ENCODE assay signal across 2 cellular contexts in the genomic region with DNA sequence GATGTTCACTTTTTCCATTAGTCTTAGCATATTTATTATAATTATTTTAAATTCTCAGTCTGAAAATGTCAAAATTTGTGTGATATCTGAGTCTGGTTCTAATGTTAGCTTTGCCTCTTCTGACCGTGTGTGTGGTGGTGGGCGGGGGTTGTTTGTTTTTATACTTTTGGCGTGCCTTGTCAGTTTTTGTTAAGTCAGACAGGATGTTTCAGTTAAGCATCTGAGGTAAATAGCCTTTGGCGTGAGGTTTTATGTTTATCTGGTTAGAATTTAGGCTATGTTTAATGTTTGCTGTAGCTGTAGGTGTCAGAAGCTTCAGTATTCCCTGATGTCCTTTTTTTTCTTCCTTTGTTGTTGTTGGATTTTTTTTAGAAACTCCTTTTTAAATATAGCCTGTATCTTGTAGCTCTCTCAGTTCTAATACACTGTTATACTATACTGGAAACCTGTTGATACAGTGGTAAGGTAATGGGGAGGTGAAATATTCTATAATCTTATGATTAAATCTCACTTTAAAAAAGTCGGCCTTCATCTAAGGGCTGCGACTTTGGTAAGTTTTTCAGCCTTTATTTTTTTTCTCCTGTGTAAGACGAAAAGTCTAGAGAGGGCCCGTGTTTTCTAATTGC.
TF ChIP-seq lines count a peak whose summit lies in the region.

No MANE protein-coding gene starts in this region.

TF ChIP-seq in K562, 482 proteins besides CTCF, POLR2A, EP300 and RAD21 (continued from another document and continues in another):
- TF ChIP-seq, protein P1, sequence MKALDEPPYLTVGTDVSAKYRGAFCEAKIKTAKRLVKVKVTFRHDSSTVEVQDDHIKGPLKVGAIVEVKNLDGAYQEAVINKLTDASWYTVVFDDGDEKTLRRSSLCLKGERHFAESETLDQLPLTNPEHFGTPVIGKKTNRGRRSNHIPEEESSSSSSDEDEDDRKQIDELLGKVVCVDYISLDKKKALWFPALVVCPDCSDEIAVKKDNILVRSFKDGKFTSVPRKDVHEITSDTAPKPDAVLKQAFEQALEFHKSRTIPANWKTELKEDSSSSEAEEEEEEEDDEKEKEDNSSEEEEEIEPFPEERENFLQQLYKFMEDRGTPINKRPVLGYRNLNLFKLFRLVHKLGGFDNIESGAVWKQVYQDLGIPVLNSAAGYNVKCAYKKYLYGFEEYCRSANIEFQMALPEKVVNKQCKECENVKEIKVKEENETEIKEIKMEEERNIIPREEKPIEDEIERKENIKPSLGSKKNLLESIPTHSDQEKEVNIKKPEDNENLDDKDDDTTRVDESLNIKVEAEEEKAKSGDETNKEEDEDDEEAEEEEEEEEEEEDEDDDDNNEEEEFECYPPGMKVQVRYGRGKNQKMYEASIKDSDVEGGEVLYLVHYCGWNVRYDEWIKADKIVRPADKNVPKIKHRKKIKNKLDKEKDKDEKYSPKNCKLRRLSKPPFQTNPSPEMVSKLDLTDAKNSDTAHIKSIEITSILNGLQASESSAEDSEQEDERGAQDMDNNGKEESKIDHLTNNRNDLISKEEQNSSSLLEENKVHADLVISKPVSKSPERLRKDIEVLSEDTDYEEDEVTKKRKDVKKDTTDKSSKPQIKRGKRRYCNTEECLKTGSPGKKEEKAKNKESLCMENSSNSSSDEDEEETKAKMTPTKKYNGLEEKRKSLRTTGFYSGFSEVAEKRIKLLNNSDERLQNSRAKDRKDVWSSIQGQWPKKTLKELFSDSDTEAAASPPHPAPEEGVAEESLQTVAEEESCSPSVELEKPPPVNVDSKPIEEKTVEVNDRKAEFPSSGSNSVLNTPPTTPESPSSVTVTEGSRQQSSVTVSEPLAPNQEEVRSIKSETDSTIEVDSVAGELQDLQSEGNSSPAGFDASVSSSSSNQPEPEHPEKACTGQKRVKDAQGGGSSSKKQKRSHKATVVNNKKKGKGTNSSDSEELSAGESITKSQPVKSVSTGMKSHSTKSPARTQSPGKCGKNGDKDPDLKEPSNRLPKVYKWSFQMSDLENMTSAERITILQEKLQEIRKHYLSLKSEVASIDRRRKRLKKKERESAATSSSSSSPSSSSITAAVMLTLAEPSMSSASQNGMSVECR (CRISPR knock-in tag; IDR thresholded peaks at IDR 0.05) = no peak
- TF ChIP-seq DPF2 (IDR thresholded peaks at IDR 0.05) (peak; percentile 59; the same call in 1 of the 2 replicates), KDM1A (IDR thresholded peaks at IDR 0.05) (no peak), ZC3H8 (IDR thresholded peaks at IDR 0.05) (no peak), RBM22 (IDR thresholded peaks at IDR 0.05; ENCODE audit: low read depth, low read length, poor library complexity, severe bottlenecking) (no peak), ZNF311 (CRISPR knock-in tag; IDR thresholded peaks at IDR 0.05) (no peak), ADNP (tag; IDR thresholded peaks at IDR 0.05) (no peak), POLR2AphosphoS2 (IDR thresholded peaks at IDR 0.05; ENCODE audit: low read length) (no peak), PHTF2 (CRISPR knock-in tag; IDR thresholded peaks at IDR 0.05) (no peak), MIER1 (IDR thresholded peaks at IDR 0.05; ENCODE audit: low read depth) (no peak), ZNF239 (CRISPR knock-in tag; IDR thresholded peaks at IDR 0.05) (no peak), SAP30 (IDR thresholded peaks at IDR 0.05; ENCODE audit: borderline replicate concordance, insufficient read depth, low read depth, low read length, poor library complexity, severe bottlenecking) (no peak), NONO (IDR thresholded peaks at IDR 0.05; ENCODE audit: low read depth in 2 of 2, low read length in 1 of 2) (no peak)
- TF ChIP-seq, protein P2, sequence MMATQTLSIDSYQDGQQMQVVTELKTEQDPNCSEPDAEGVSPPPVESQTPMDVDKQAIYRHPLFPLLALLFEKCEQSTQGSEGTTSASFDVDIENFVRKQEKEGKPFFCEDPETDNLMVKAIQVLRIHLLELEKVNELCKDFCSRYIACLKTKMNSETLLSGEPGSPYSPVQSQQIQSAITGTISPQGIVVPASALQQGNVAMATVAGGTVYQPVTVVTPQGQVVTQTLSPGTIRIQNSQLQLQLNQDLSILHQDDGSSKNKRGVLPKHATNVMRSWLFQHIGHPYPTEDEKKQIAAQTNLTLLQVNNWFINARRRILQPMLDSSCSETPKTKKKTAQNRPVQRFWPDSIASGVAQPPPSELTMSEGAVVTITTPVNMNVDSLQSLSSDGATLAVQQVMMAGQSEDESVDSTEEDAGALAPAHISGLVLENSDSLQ (IDR thresholded peaks at IDR 0.05) = peak; percentile 32; the same call in 1 of the 2 replicates
- TF ChIP-seq, protein P3, sequence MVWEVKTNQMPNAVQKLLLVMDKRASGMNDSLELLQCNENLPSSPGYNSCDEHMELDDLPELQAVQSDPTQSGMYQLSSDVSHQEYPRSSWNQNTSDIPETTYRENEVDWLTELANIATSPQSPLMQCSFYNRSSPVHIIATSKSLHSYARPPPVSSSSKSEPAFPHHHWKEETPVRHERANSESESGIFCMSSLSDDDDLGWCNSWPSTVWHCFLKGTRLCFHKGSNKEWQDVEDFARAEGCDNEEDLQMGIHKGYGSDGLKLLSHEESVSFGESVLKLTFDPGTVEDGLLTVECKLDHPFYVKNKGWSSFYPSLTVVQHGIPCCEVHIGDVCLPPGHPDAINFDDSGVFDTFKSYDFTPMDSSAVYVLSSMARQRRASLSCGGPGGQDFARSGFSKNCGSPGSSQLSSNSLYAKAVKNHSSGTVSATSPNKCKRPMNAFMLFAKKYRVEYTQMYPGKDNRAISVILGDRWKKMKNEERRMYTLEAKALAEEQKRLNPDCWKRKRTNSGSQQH (CRISPR knock-in tag; IDR thresholded peaks at IDR 0.05) = no peak
- TF ChIP-seq, protein P4, sequence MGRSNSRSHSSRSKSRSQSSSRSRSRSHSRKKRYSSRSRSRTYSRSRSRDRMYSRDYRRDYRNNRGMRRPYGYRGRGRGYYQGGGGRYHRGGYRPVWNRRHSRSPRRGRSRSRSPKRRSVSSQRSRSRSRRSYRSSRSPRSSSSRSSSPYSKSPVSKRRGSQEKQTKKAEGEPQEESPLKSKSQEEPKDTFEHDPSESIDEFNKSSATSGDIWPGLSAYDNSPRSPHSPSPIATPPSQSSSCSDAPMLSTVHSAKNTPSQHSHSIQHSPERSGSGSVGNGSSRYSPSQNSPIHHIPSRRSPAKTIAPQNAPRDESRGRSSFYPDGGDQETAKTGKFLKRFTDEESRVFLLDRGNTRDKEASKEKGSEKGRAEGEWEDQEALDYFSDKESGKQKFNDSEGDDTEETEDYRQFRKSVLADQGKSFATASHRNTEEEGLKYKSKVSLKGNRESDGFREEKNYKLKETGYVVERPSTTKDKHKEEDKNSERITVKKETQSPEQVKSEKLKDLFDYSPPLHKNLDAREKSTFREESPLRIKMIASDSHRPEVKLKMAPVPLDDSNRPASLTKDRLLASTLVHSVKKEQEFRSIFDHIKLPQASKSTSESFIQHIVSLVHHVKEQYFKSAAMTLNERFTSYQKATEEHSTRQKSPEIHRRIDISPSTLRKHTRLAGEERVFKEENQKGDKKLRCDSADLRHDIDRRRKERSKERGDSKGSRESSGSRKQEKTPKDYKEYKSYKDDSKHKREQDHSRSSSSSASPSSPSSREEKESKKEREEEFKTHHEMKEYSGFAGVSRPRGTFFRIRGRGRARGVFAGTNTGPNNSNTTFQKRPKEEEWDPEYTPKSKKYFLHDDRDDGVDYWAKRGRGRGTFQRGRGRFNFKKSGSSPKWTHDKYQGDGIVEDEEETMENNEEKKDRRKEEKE (IDR thresholded peaks at IDR 0.05; ENCODE audit: borderline replicate concordance in 1 of 2, control insufficient read depth in 1 of 2, low read depth in 2 of 2, low read length in 1 of 2) = no peak

TF ChIP-seq in SK-N-SH treated with all-trans-retinoic acid at 6 μM for 48 hours, 23 proteins besides CTCF, POLR2A, EP300 and RAD21 (continued from another document):
- TF ChIP-seq, protein P5, sequence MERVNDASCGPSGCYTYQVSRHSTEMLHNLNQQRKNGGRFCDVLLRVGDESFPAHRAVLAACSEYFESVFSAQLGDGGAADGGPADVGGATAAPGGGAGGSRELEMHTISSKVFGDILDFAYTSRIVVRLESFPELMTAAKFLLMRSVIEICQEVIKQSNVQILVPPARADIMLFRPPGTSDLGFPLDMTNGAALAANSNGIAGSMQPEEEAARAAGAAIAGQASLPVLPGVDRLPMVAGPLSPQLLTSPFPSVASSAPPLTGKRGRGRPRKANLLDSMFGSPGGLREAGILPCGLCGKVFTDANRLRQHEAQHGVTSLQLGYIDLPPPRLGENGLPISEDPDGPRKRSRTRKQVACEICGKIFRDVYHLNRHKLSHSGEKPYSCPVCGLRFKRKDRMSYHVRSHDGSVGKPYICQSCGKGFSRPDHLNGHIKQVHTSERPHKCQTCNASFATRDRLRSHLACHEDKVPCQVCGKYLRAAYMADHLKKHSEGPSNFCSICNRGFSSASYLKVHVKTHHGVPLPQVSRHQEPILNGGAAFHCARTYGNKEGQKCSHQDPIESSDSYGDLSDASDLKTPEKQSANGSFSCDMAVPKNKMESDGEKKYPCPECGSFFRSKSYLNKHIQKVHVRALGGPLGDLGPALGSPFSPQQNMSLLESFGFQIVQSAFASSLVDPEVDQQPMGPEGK (CRISPR knock-in tag; IDR thresholded peaks at IDR 0.05; ENCODE audit: borderline replicate concordance) = no peak
- TF ChIP-seq ZNF70 (CRISPR knock-in tag; IDR thresholded peaks at IDR 0.05) (no peak), GLIS3 (CRISPR knock-in tag; IDR thresholded peaks at IDR 0.05) (no peak), ZNF8 (CRISPR knock-in tag; IDR thresholded peaks at IDR 0.05) (no peak), ZC3H10 (CRISPR knock-in tag; IDR thresholded peaks at IDR 0.05) (no peak), ARNTL (CRISPR knock-in tag; IDR thresholded peaks at IDR 0.05; ENCODE audit: borderline replicate concordance, low read depth) (no peak), OSR1 (CRISPR knock-in tag; IDR thresholded peaks at IDR 0.05) (no peak), TCF4 (CRISPR knock-in tag; IDR thresholded peaks at IDR 0.05; ENCODE audit: borderline replicate concordance) (no peak), BACH2 (CRISPR knock-in tag; IDR thresholded peaks at IDR 0.05; ENCODE audit: borderline replicate concordance) (no peak), ZFP3 (CRISPR knock-in tag; IDR thresholded peaks at IDR 0.05) (no peak), PPARA (CRISPR knock-in tag; IDR thresholded peaks at IDR 0.05; ENCODE audit: borderline replicate concordance) (no peak)
- TF ChIP-seq, protein P6, sequence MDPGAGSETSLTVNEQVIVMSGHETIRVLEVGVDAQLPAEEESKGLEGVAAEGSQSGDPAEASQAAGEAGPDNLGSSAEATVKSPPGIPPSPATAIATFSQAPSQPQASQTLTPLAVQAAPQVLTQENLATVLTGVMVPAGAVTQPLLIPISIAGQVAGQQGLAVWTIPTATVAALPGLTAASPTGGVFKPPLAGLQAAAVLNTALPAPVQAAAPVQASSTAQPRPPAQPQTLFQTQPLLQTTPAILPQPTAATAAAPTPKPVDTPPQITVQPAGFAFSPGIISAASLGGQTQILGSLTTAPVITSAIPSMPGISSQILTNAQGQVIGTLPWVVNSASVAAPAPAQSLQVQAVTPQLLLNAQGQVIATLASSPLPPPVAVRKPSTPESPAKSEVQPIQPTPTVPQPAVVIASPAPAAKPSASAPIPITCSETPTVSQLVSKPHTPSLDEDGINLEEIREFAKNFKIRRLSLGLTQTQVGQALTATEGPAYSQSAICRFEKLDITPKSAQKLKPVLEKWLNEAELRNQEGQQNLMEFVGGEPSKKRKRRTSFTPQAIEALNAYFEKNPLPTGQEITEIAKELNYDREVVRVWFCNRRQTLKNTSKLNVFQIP (CRISPR knock-in tag; IDR thresholded peaks at IDR 0.05; ENCODE audit: borderline replicate concordance, low read depth) = no peak
- TF ChIP-seq, protein P7, sequence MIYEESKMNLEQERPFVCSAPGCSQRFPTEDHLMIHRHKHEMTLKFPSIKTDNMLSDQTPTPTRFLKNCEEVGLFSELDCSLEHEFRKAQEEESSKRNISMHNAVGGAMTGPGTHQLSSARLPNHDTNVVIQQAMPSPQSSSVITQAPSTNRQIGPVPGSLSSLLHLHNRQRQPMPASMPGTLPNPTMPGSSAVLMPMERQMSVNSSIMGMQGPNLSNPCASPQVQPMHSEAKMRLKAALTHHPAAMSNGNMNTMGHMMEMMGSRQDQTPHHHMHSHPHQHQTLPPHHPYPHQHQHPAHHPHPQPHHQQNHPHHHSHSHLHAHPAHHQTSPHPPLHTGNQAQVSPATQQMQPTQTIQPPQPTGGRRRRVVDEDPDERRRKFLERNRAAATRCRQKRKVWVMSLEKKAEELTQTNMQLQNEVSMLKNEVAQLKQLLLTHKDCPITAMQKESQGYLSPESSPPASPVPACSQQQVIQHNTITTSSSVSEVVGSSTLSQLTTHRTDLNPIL (CRISPR knock-in tag; IDR thresholded peaks at IDR 0.05; ENCODE audit: low read depth) = no peak
TF ChIP-seq in SK-N-SH treated with all-trans-retinoic acid at 6 μM for 48 hours: peak in this region for 0.
